Comparison of ENCODE assay signal across 24 cellular contexts in the genomic region with DNA sequence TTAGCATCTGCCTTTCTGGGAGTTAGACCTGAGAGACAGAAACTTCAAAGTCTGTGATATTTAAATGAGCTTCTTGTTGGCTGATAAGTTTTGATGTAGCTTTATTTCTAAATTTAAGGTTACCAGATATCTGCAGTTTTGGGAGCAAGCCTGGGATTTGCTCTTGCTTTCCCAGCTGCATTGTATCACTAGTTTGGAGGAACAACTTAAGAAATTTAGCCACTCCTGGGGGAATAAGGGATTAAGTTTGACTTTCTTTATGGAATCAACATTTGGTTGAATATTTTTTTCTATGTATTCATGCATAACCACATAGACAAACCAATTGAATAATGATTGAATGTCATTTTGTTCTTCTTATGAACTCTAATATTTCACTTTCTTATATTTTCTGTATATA.
"Had no signal": no experiment of that assay in that cellular context is flagged by ENCODE, and none has a peak within 500 bp of the region (broad histone marks: within the 10 kb centered on the region; RNA-seq: fewer than 3 reads in every experiment).

No MANE protein-coding gene starts in this region.

- H3K9ac ChIP-seq: neural progenitor cell, parathyroid adenoma had no signal

- DNase-seq: cerebellar nuclear complex; cortex of kidney; effector memory CD8-positive, alpha-beta T cell; erythroblast; foreskin keratinocyte; heart left ventricle; kidney; naive B cell; spleen; stimulated activated CD4-positive, alpha-beta T cell treated with anti-CD3 and anti-CD28 coated beads, Interleukin-4, amount 100 ng/mL, for 4 hours; stimulated activated naive CD8-positive, alpha-beta T cell treated with anti-CD3 and anti-CD28 coated beads, Interleukin-15, Interleukin-2, amounts not matched to agents 100 U/mL and 50 U/mL, for 24 hours; substantia nigra; testis; upper lobe of left lung; uterus had no signal

- H3K4me1 ChIP-seq: foreskin keratinocyte, gastroesophageal sphincter, parathyroid adenoma, spleen, testis, tibial nerve, upper lobe of left lung, uterus had no signal

- H3K27me3 ChIP-seq: foreskin keratinocyte, gastroesophageal sphincter, heart left ventricle, hepatocyte, neural progenitor cell, spleen, testis, tibial nerve, upper lobe of left lung, uterus had no signal

- ATAC-seq: effector memory CD8-positive, alpha-beta T cell; foreskin keratinocyte; gastroesophageal sphincter; natural killer cell treated with Interleukin-12 subunit alpha and Interleukin-12 subunit beta and Interleukin-15 and Interleukin-18, amount 100 ng/mL, for 72 hours; stimulated activated memory B cell treated with anti-CD40 and anti-IgM and Interleukin-4, amounts not matched to agents 10 μg/mL and 1 μg/mL and 100 μg/mL, for 72 hours; stimulated activated naive CD8-positive, alpha-beta T cell treated with anti-CD3 and anti-CD28 coated beads, Interleukin-15, Interleukin-2, amounts not matched to agents 100 U/mL and 50 U/mL, for 24 hours had no signal

- H3K36me3 ChIP-seq: gastroesophageal sphincter, heart left ventricle, neural progenitor cell, spleen, tibial nerve, upper lobe of left lung, uterus had no signal

- H3K4me3 ChIP-seq: gastroesophageal sphincter, heart left ventricle, hepatocyte, lung, neural progenitor cell, skin epidermis, spleen, testis, tibial nerve, upper lobe of left lung, uterus had no signal

- H3K27ac ChIP-seq: foreskin keratinocyte, gastroesophageal sphincter, hepatocyte, neural progenitor cell, parathyroid adenoma, skin epidermis, spleen, testis, tibial nerve, upper lobe of left lung had no signal

- H3K9me3 ChIP-seq: gastroesophageal sphincter, testis, tibial nerve, upper lobe of left lung, uterus had no signal

- H3K4me2 ChIP-seq: hepatocyte, neural progenitor cell had no signal
